In the genomic region with DNA sequence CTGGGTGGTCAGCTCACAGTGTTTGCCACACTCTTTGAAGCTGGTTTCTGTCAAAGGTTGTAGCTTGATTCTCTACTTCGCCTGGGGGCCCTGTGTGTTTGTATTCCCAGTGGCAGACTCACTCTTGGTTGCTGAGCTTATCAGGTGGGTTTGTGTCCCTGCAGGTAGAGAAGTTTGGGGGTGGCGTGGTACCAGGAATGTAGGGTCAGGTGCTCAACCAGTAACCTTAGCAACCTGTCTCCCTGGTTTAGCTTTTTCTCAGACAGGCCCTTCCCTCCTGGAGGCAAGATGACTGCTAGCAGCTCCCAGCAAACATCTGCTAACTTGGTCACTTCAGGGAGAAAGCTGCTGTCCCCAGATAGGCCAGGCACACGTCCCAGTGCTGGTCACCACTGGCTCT, we compare ENCODE assay signal across 28 cellular contexts.
"Had no signal": no experiment of that assay in that cellular context is flagged by ENCODE, and none has a peak within 500 bp of the region (broad histone marks: within the 10 kb centered on the region; RNA-seq: fewer than 3 reads in every experiment).

No MANE protein-coding gene starts in this region.

- ATAC-seq: activated CD4-positive, alpha-beta T cell treated with anti-CD3 and anti-CD28 coated beads for 36 hours; activated CD8-positive, alpha-beta memory T cell treated with anti-CD3 and anti-CD28 coated beads, Interleukin-2, amount 10 ng/mL, durations not matched to agents 7 days and 5 days; activated CD8-positive, alpha-beta T cell treated with anti-CD3 and anti-CD28 coated beads, Interleukin-2, amount 10 ng/mL, durations not matched to agents 7 days and 5 days; activated naive CD8-positive, alpha-beta T cell treated with anti-CD3 and anti-CD28 coated beads, Interleukin-2, amount 50 U/mL, for 24 hours; body of pancreas had no signal

- H3K27me3 ChIP-seq: body of pancreas, brain microvascular endothelial cell, breast epithelium had no signal

- H3K4me3 ChIP-seq: body of pancreas, breast epithelium had no signal

- H3K36me3 ChIP-seq: brain microvascular endothelial cell, breast epithelium had no signal

- H3K27ac ChIP-seq: body of pancreas, brain microvascular endothelial cell, breast epithelium, VCaP had no signal

- DNase-seq: activated B cell treated with CpG ODN at 0.5 μM for 24 hours; activated CD4-positive, alpha-beta memory T cell treated with anti-CD3 and anti-CD28 coated beads, Interleukin-2, amount 10 ng/mL, durations not matched to agents 7 days and 5 days; activated CD4-positive, alpha-beta T cell treated with anti-CD3 and anti-CD28 coated beads for 36 hours; activated CD4-positive, alpha-beta T cell treated with anti-CD3 and anti-CD28 coated beads for 48 hours; activated CD4-positive, alpha-beta T cell treated with anti-CD3 and anti-CD28 coated beads, Interleukin-2, amount 10 ng/mL, durations not matched to agents 7 days and 5 days; activated CD4-positive, alpha-beta T cell treated with anti-CD3 and anti-CD28 coated beads, Interleukin-2, amount 50 U/mL, for 48 hours; activated CD4-positive, CD25-positive, alpha-beta regulatory T cell treated with anti-CD3 and anti-CD28 coated beads, Interleukin-2, amount 50 U/mL, for 72 hours; activated CD8-positive, alpha-beta memory T cell treated with anti-CD3 and anti-CD28 coated beads for 24 hours; activated CD8-positive, alpha-beta memory T cell treated with anti-CD3 and anti-CD28 coated beads, Interleukin-2, amount 10 ng/mL, durations not matched to agents 7 days and 5 days; activated CD8-positive, alpha-beta memory T cell treated with anti-CD3 and anti-CD28 coated beads, Interleukin-2, amount 50 U/mL, for 48 hours; activated CD8-positive, alpha-beta T cell treated with anti-CD3 and anti-CD28 coated beads, Interleukin-2, amount 10 ng/mL, durations not matched to agents 7 days and 5 days; activated effector memory CD4-positive, alpha-beta T cell treated with Interleukin-2 at 50 U/mL for 16 hours; activated gamma-delta T cell; activated naive CD4-positive, alpha-beta T cell treated with anti-CD3 and anti-CD28 coated beads, Interleukin-2, amount 10 ng/mL, durations not matched to agents 7 days and 5 days; activated naive CD4-positive, alpha-beta T cell treated with Interleukin-2 at 50 U/mL for 16 hours; activated naive CD8-positive, alpha-beta T cell treated with anti-CD3 and anti-CD28 coated beads, Interleukin-2, amount 10 ng/mL, durations not matched to agents 7 days and 5 days; activated naive CD8-positive, alpha-beta T cell treated with anti-CD3 and anti-CD28 coated beads, Interleukin-2, amount 50 U/mL, for 24 hours; activated T-cell treated with anti-CD3 and anti-CD28 coated beads, Interleukin-2, amount 50 U/mL, for 24 hours; activated T-cell treated with anti-CD3 and anti-CD28 coated beads, Interleukin-2, amount 50 U/mL, for 48 hours; amygdala; aorta; body of pancreas; brain microvascular endothelial cell; central memory CD4-positive, alpha-beta T cell; T-helper 2 cell; T-helper 9 cell had no signal

- H3K4me1 ChIP-seq: body of pancreas, breast epithelium had no signal
